In the genomic region with DNA sequence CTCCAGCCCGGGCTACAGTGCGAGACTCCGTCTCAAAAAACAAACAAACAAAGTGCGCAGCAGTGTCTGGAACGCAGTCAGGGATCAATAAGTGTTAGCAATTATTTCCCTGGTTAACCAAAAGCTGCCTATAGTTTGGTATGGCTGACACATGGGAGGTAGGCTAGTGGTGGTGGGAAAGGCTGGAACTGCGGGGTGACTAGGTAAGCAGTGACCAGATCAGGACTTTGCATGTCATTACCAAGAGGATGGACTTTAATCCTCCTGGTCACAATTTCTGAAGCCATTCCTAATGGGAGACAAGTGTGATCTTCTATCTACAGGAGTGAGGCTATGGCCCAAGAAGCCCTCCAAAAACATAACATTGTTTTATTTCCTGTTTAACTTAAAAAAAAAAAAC, we compare ENCODE assay signal across 26 cellular contexts. TPM values are rescaled to one million over a fixed set of nuclear protein-coding genes. Genes with fewer than 3 reads are reported as not detected.
DNase-seq lines count a peak whose midpoint lies in the region; ATAC-seq, FAIRE-seq and TF ChIP-seq lines count a peak whose summit lies in the region.
"Had no signal": no experiment of that assay in that cellular context is flagged by ENCODE, and none has a peak within 500 bp of the region (broad histone marks: within the 10 kb centered on the region; RNA-seq: fewer than 3 reads in every experiment).

No MANE protein-coding gene starts in this region.

- no peaks in the 10 kb centered on the region for H3K79me2 ChIP-seq in HepG2 (ENCODE audit: insufficient read depth, low read length)
- H3K79me2 ChIP-seq in GM23248 (ENCODE audit: insufficient read depth): no peaks in the 10 kb centered on the region

- no peak for TF ChIP-seq EP300 in HepG2 (IDR thresholded peaks at IDR 0.05; ENCODE audit: low read depth in 2 of 2, low read length in 2 of 2)
- no peak for TF ChIP-seq EP300 in HepG2 (CRISPR knock-in tag; IDR thresholded peaks at IDR 0.05; ENCODE audit: borderline replicate concordance)

- no peaks in the 10 kb centered on the region for H3K9me3 ChIP-seq in HepG2 (ENCODE audit: low read length)
- H3K9me3 ChIP-seq in right lobe of liver: no peaks in the 10 kb centered on the region
- H3K9me3 ChIP-seq in small intestine (ENCODE audit: control insufficient read depth, low read depth): no peaks in the 10 kb centered on the region
- no peaks in the 10 kb centered on the region for H3K9me3 ChIP-seq in GM23248 (ENCODE audit: low read depth)
- H3K9me3 ChIP-seq: A549; BLaER1 treated with 17β-estradiol and CSF1 and Interleukin-3, amounts not matched to agents 10 nM and 100 nM; Caco-2 had no signal

- no peaks in the 10 kb centered on the region for H3K4me1 Mint-ChIP-seq in activated CD4-positive, alpha-beta T cell treated with anti-CD3 and anti-CD28 coated beads, Interleukin-2, amount 10 ng/mL, durations not matched to agents 24 days and 14 days
- H3K4me1 Mint-ChIP-seq in activated CD4-positive, alpha-beta T cell treated with anti-CD3 and anti-CD28 coated beads, Interleukin-2, amount 10 ng/mL, durations not matched to agents 7 days and 5 days: no peaks in the 10 kb centered on the region
- H3K4me1 Mint-ChIP-seq: B cell had no signal

- no peak overlapping the region for H3K4me3 Mint-ChIP-seq in activated CD4-positive, alpha-beta T cell treated with anti-CD3 and anti-CD28 coated beads, Interleukin-2, amount 10 ng/mL, durations not matched to agents 24 days and 14 days
- no peak overlapping the region for H3K4me3 Mint-ChIP-seq in activated CD4-positive, alpha-beta T cell treated with anti-CD3 and anti-CD28 coated beads, Interleukin-2, amount 10 ng/mL, durations not matched to agents 7 days and 5 days
- H3K4me3 Mint-ChIP-seq: B cell; CD4-positive, alpha-beta T cell; CD8-positive, alpha-beta T cell had no signal

- DNase-seq in activated CD4-positive, alpha-beta T cell treated with anti-CD3 and anti-CD28 coated beads, Interleukin-2, amount 10 ng/mL, durations not matched to agents 24 days and 14 days: peak; percentile 27
- no peak for DNase-seq in activated CD4-positive, alpha-beta T cell treated with anti-CD3 and anti-CD28 coated beads, Interleukin-2, amount 10 ng/mL, durations not matched to agents 7 days and 5 days
- DNase-seq in HepG2 (ENCODE audit: low spot score) (no peak), right lobe of liver (no peak), small intestine (peak; percentile 20), GM23248 (no peak), GM10266 (ENCODE audit: extremely low spot score) (no peak)
- DNase-seq: AML-193; Caco-2; Calu3; CD4-positive, alpha-beta T cell; CD8-positive, alpha-beta T cell; DMS79 treated with DMSO at 0.1 percent for 48 hours; GF-D8 had no signal

- no peaks in the 10 kb centered on the region for H3K9me3 Mint-ChIP-seq in activated CD4-positive, alpha-beta T cell treated with anti-CD3 and anti-CD28 coated beads, Interleukin-2, amount 10 ng/mL, durations not matched to agents 24 days and 14 days
- H3K9me3 Mint-ChIP-seq in activated CD4-positive, alpha-beta T cell treated with anti-CD3 and anti-CD28 coated beads, Interleukin-2, amount 10 ng/mL, durations not matched to agents 7 days and 5 days: no peaks in the 10 kb centered on the region
- H3K9me3 Mint-ChIP-seq: CD4-positive, alpha-beta T cell; CD8-positive, alpha-beta T cell had no signal

- no TSS peak for BruUV-seq in HepG2 (replicated peaks; lab: Mats Ljungman, UMichigan)

- H3K27me3 ChIP-seq in HepG2 (ENCODE audit: control insufficient read depth in 1 of 2, insufficient read depth in 2 of 2, low read length in 2 of 2) (no peaks in the 10 kb centered on the region; a peak in 1 of 5 replicates), right lobe of liver (no peaks in the 10 kb centered on the region), small intestine (ENCODE audit: control insufficient read depth in 2 of 2, insufficient read depth in 2 of 2, low read length in 2 of 2) (no peaks in the 10 kb centered on the region), GM23248 (replicated peaks; ENCODE audit: insufficient read depth) (no peaks in the 10 kb centered on the region)
- H3K27me3 ChIP-seq: BLaER1 treated with 17β-estradiol and CSF1 and Interleukin-3, amounts not matched to agents 10 nM and 100 nM had no signal

- TF ChIP-seq RAD21 in HepG2 (CRISPR knock-in tag; IDR thresholded peaks at IDR 0.05): no peak

- 59% methylated on average over 6 of the region's 6 CpGs for WGBS in HepG2 (ENCODE audit: low lambda C conversion rate)
- WGBS in right lobe of liver (ENCODE audit: insufficient coverage, low coverage, low lambda C conversion rate, missing lambda C conversion rate): 44% methylated on average over 6 of the region's 6 CpGs
- WGBS in small intestine, 3 donors: 86 to 98% (median 93%) methylated on average over 6 of the region's 6 CpGs
- WGBS in GM23248 (ENCODE audit: low coverage in 1 of 2, low lambda C conversion rate in 2 of 2, missing lambda C conversion rate in 2 of 2), 2 experiments: 84 to 86% methylated on average over 6 of the region's 6 CpGs

- peaks cover 4% of the 10 kb centered on the region for H3K27me3 Mint-ChIP-seq in activated CD4-positive, alpha-beta T cell treated with anti-CD3 and anti-CD28 coated beads, Interleukin-2, amount 10 ng/mL, durations not matched to agents 24 days and 14 days
- H3K27me3 Mint-ChIP-seq in activated CD4-positive, alpha-beta T cell treated with anti-CD3 and anti-CD28 coated beads, Interleukin-2, amount 10 ng/mL, durations not matched to agents 7 days and 5 days: peaks cover 4% of the 10 kb centered on the region

- FAIRE-seq in HepG2 (lab: Jason Lieb, UNC) (no peak), small intestine (lab: Jason Lieb, UNC) (no peak)
- FAIRE-seq: A549, D721Med, G401.6, GM12878, GM12892, GM18507, GM19239 had no signal

- in situ Hi-C loops in HepG2 (cut with HindIII; ENCODE audit: extremely low pct_ligation_motif_present, low pct_unique_long_range_greater_than_20kb) (no loop called here), GM23248 (cut with MboI) (no loop called here)

- POLR2A ChIA-PET in activated CD4-positive, alpha-beta T cell treated with anti-CD3 and anti-CD28 coated beads, Interleukin-2, amount 10 ng/mL, durations not matched to agents 7 days and 5 days (lab: Charles Lee): no interaction called here
- POLR2A ChIA-PET in HepG2 (lab: Yijun Ruan, JAX): interaction anchor here (0.6 kb wide), 1 partner anchor 293 kb away, joined by 3 read pairs; no protein-coding TSS in a partner anchor

- H3K4me1 ChIP-seq in HepG2 (ENCODE audit: insufficient read depth, low read length) (no peaks in the 10 kb centered on the region; the same call in 1 of the 2 replicates), right lobe of liver (no peaks in the 10 kb centered on the region), small intestine (ENCODE audit: control insufficient read depth in 2 of 2, insufficient read depth in 1 of 2, low read depth in 1 of 2, low read length in 1 of 2) (no peaks in the 10 kb centered on the region), GM23248 (ENCODE audit: insufficient read depth) (no peaks in the 10 kb centered on the region)
- H3K4me1 ChIP-seq: A549 had no signal

- CTCF ChIA-PET in activated CD4-positive, alpha-beta T cell treated with anti-CD3 and anti-CD28 coated beads, Interleukin-2, amount 10 ng/mL, durations not matched to agents 7 days and 5 days (lab: Charles Lee): interaction anchor here (1.0 kb wide), 1 partner anchor 23 kb away, joined by 3 read pairs; no protein-coding TSS in a partner anchor
- CTCF ChIA-PET in HepG2 (lab: Yijun Ruan, JAX; ENCODE audit: low intra/inter-chr PET ratio, low total read pairs): no interaction called here

- no peak overlapping the region for H3K9ac ChIP-seq in HepG2 (ENCODE audit: insufficient read depth, low read depth, low read length)
- no peak overlapping the region for H3K9ac ChIP-seq in GM23248
- H3K9ac ChIP-seq: BLaER1 treated with 17β-estradiol and CSF1 and Interleukin-3, amounts not matched to agents 10 nM and 100 nM had no signal

- no peaks in the 10 kb centered on the region for H3K36me3 Mint-ChIP-seq in activated CD4-positive, alpha-beta T cell treated with anti-CD3 and anti-CD28 coated beads, Interleukin-2, amount 10 ng/mL, durations not matched to agents 24 days and 14 days (ENCODE audit: low read depth)
- H3K36me3 Mint-ChIP-seq in activated CD4-positive, alpha-beta T cell treated with anti-CD3 and anti-CD28 coated beads, Interleukin-2, amount 10 ng/mL, durations not matched to agents 7 days and 5 days (ENCODE audit: low read depth): no peaks in the 10 kb centered on the region
- H3K36me3 Mint-ChIP-seq: CD8-positive, alpha-beta T cell had no signal

- H3K4me2 ChIP-seq in HepG2 (ENCODE audit: low read depth, low read length) (no peak overlapping the region), GM23248 (ENCODE audit: unreplicated experiment) (no peak overlapping the region)
- H3K4me2 ChIP-seq: A549; BLaER1 treated with 17β-estradiol and CSF1 and Interleukin-3, amounts not matched to agents 10 nM and 100 nM had no signal

- TF ChIP-seq POLR2A in HepG2 (IDR thresholded peaks at IDR 0.05; ENCODE audit: insufficient read depth in 1 of 2, low read depth in 2 of 2, low read length in 2 of 2): no peak
- TF ChIP-seq POLR2A in right lobe of liver (IDR thresholded peaks at IDR 0.05): no peak

- H3K9me2 ChIP-seq in GM23248 (ENCODE audit: insufficient read depth): no peaks in the 10 kb centered on the region

- no peak overlapping the region for H3K27ac ChIP-seq in HepG2 (ENCODE audit: extremely low read length, insufficient read depth, low read length)
- no peak overlapping the region for H3K27ac ChIP-seq in right lobe of liver
- H3K27ac ChIP-seq in small intestine (ENCODE audit: low read depth in 1 of 2, low read length in 1 of 2): no peak overlapping the region
- H3K27ac ChIP-seq in GM23248: no peak overlapping the region
- H3K27ac ChIP-seq: 22Rv1; A549; BLaER1 treated with 17β-estradiol and CSF1 and Interleukin-3, amounts not matched to agents 10 nM and 100 nM; C4-2B had no signal

- TF ChIP-seq CTCF in HepG2 (CRISPR knock-in tag; IDR thresholded peaks at IDR 0.05) (no peak), right lobe of liver (IDR thresholded peaks at IDR 0.05) (no peak), GM10266 (IDR thresholded peaks at IDR 0.05; ENCODE audit: control insufficient read depth, insufficient read depth, low read depth, missing control alignments) (no peak)

- ATAC-seq in HepG2 (peak; percentile 38; the same call in 2 of the 3 replicates), right lobe of liver (peak; percentile 27 to 53 (median 52))
- no peak for ATAC-seq in activated CD4-positive, CD25-positive, alpha-beta regulatory T cell treated with anti-CD3 and anti-CD28 coated beads, Interleukin-2, amount 50 U/mL, for 24 hours
- ATAC-seq: A549; CD8-positive, alpha-beta T cell; GM12878 had no signal

- H3K4me3 ChIP-seq in HepG2 (replicated peaks in 1 of 3; ENCODE audit: insufficient read depth in 1 of 3, low read depth in 2 of 3, low read length in 3 of 3): no peak overlapping the region
- no peak overlapping the region for H3K4me3 ChIP-seq in right lobe of liver
- no peak overlapping the region for H3K4me3 ChIP-seq in small intestine (ENCODE audit: low read depth in 1 of 2, low read length in 2 of 2)
- H3K4me3 ChIP-seq in GM23248: no peak overlapping the region
- H3K4me3 ChIP-seq: A549; BLaER1 treated with 17β-estradiol and CSF1 and Interleukin-3, amounts not matched to agents 10 nM and 100 nM; GM12878 had no signal

- no peak overlapping the region for H2AFZ ChIP-seq in HepG2 (ENCODE audit: low read length)
- H2AFZ ChIP-seq in GM23248: no peak overlapping the region

- H3K36me3 ChIP-seq in HepG2 (replicated peaks in 1 of 2; ENCODE audit: control insufficient read depth in 1 of 2, insufficient read depth in 2 of 2, low read length in 2 of 2) (no peaks in the 10 kb centered on the region), right lobe of liver (no peaks in the 10 kb centered on the region), small intestine (ENCODE audit: control insufficient read depth in 2 of 2, insufficient read depth in 2 of 2, low read length in 2 of 2) (no peaks in the 10 kb centered on the region), GM23248 (ENCODE audit: low read depth) (no peaks in the 10 kb centered on the region)

- H4K20me1 ChIP-seq in HepG2 (ENCODE audit: insufficient read depth, low read length): no peaks in the 10 kb centered on the region
- H4K20me1 ChIP-seq in GM23248 (ENCODE audit: insufficient read depth): no peaks in the 10 kb centered on the region
- H4K20me1 ChIP-seq: BLaER1 treated with 17β-estradiol and CSF1 and Interleukin-3, amounts not matched to agents 10 nM and 100 nM had no signal

- no peak overlapping the region for H3K27ac Mint-ChIP-seq in activated CD4-positive, alpha-beta T cell treated with anti-CD3 and anti-CD28 coated beads, Interleukin-2, amount 10 ng/mL, durations not matched to agents 24 days and 14 days
- no peak overlapping the region for H3K27ac Mint-ChIP-seq in activated CD4-positive, alpha-beta T cell treated with anti-CD3 and anti-CD28 coated beads, Interleukin-2, amount 10 ng/mL, durations not matched to agents 7 days and 5 days
- H3K27ac Mint-ChIP-seq: B cell; CD4-positive, alpha-beta T cell; CD8-positive, alpha-beta T cell had no signal

- H3F3A ChIP-seq in GM23248 (ENCODE audit: insufficient read depth): no peaks in the 10 kb centered on the region

- intact Hi-C loops in activated CD4-positive, alpha-beta T cell treated with anti-CD3 and anti-CD28 coated beads, Interleukin-2, amount 10 ng/mL, durations not matched to agents 24 days and 14 days (cut with micrococcal nuclease): no loop called here
- intact Hi-C loops in HepG2 (cut with micrococcal nuclease; ENCODE audit: unreplicated experiment) (no loop called here), right lobe of liver (cut with DNase I) (no loop called here)

RNA-seq across cellular contexts. Expression of a gene that starts 47.8 kb away (rescaled TPM):
- total RNA-seq in activated CD4-positive, alpha-beta T cell treated with anti-CD3 and anti-CD28 coated beads, Interleukin-2, amount 10 ng/mL, durations not matched to agents 24 days and 14 days: 0.90 and 1.2 TPM in 2 replicates
- total RNA-seq in activated CD4-positive, alpha-beta T cell treated with anti-CD3 and anti-CD28 coated beads, Interleukin-2, amount 10 ng/mL, durations not matched to agents 7 days and 5 days: 1 to 10 TPM; 3.5 to 4.3 TPM
- total RNA-seq in HepG2 (2016; rRNA removed; fragmentation: Illumina TruSeq; extraction: Trizol) (0.04 TPM in 1 of 2 replicates, not detected in the other), right lobe of liver (1 to 10 TPM; 1.8 to 4.5 (median 3.0) TPM)
- total RNA-seq in HepG2 (2016; cell fraction: cytosol; rRNA removed; fragmentation: Illumina TruSeq; extraction: Trizol; ENCODE audit: low read depth): not detected in 2 replicates
- total RNA-seq in HepG2 (2016; cell fraction: insoluble cytoplasmic fraction; rRNA removed; fragmentation: Illumina TruSeq; extraction: Trizol): 0.02 and 0.06 TPM in 2 replicates
- 0.06 TPM in 1 of 2 replicates, not detected in the other for total RNA-seq in HepG2 (2016; cell fraction: membrane; rRNA removed; fragmentation: Illumina TruSeq; extraction: Trizol)
- total RNA-seq in HepG2 (2016; cell fraction: nucleus; rRNA removed; fragmentation: Illumina TruSeq; extraction: Trizol): 0.09 TPM in 1 of 2 replicates, not detected in the other
- polyA plus RNA-seq in HepG2 (2011; rRNA removed) (0.01 TPM in 2 replicates), small intestine (10 to 100 TPM in 2 of 3 donors, 1 to 10 TPM in 1; 5.3 to 13.6 (median 12.4) TPM), GM23248 (2016; fragmentation: Nextera tagmentation; extraction: Ambion mirVana) (6.3 and 6.4 TPM in 2 replicates)
- polyA plus RNA-seq in HepG2 (2011; cell fraction: cytosol; rRNA removed): not detected in 2 replicates
- polyA plus RNA-seq in HepG2 (2011; cell fraction: nucleus; rRNA removed): 0.03 and 0.07 TPM in 2 replicates
- 0.05 TPM in 1 of 2 replicates, not detected in the other for polyA plus RNA-seq in HepG2 (2012)
- polyA plus RNA-seq in HepG2 (2016; cell fraction: cytosol; fragmentation: Illumina TruSeq; extraction: Trizol; ENCODE audit: low read depth): not detected in 2 replicates
- polyA plus RNA-seq in HepG2 (2016; cell fraction: insoluble cytoplasmic fraction; fragmentation: Illumina TruSeq; extraction: Trizol; ENCODE audit: low read depth): 0.03 TPM in 1 of 2 replicates, not detected in the other
- not detected in 2 replicates for polyA plus RNA-seq in HepG2 (2016; cell fraction: membrane; fragmentation: Illumina TruSeq; extraction: Trizol; ENCODE audit: low read depth)
- polyA plus RNA-seq in HepG2 (2016; cell fraction: nucleus; fragmentation: Illumina TruSeq; extraction: Trizol; ENCODE audit: insufficient read depth, low read depth): 0.27 TPM in 1 of 2 replicates, not detected in the other
- polyA minus RNA-seq in HepG2 (2011; rRNA and poly(A)+ RNA removed; ENCODE audit: low replicate concordance): 2.8 TPM in 1 of 2 replicates, not detected in the other
- not detected in 2 replicates for polyA minus RNA-seq in HepG2 (2011; cell fraction: cytosol; rRNA and poly(A)+ RNA removed)
- under 0.01 TPM in 1 of 2 replicates, not detected in the other for polyA minus RNA-seq in HepG2 (2011; cell fraction: nucleus; rRNA and poly(A)+ RNA removed)
- total RNA-seq in GM23248 (2014; rRNA removed; shearing (Covaris generic)): 6.5 and 7.8 TPM in 2 replicates

Comparison
In these comparisons a context has a peak if more than half of its experiments do, and no peak if none do; other contexts are left out.
1. DNase-seq: peak in activated CD4-positive, alpha-beta T cell treated with anti-CD3 and anti-CD28 coated beads, Interleukin-2, amount 10 ng/mL, durations not matched to agents 24 days and 14 days (single experiment) and small intestine (single experiment); none in activated CD4-positive, alpha-beta T cell treated with anti-CD3 and anti-CD28 coated beads, Interleukin-2, amount 10 ng/mL, durations not matched to agents 7 days and 5 days (single experiment), HepG2 (single experiment), right lobe of liver (0 of 3), GM23248 (single experiment) and GM10266 (single experiment).
2. ATAC-seq: peak in HepG2 (single experiment) and right lobe of liver (4 of 4); none in activated CD4-positive, CD25-positive, alpha-beta regulatory T cell treated with anti-CD3 and anti-CD28 coated beads, Interleukin-2, amount 50 U/mL, for 24 hours (0 of 2).